8 cellular contexts compared by ENCODE assay signal in the genomic region with DNA sequence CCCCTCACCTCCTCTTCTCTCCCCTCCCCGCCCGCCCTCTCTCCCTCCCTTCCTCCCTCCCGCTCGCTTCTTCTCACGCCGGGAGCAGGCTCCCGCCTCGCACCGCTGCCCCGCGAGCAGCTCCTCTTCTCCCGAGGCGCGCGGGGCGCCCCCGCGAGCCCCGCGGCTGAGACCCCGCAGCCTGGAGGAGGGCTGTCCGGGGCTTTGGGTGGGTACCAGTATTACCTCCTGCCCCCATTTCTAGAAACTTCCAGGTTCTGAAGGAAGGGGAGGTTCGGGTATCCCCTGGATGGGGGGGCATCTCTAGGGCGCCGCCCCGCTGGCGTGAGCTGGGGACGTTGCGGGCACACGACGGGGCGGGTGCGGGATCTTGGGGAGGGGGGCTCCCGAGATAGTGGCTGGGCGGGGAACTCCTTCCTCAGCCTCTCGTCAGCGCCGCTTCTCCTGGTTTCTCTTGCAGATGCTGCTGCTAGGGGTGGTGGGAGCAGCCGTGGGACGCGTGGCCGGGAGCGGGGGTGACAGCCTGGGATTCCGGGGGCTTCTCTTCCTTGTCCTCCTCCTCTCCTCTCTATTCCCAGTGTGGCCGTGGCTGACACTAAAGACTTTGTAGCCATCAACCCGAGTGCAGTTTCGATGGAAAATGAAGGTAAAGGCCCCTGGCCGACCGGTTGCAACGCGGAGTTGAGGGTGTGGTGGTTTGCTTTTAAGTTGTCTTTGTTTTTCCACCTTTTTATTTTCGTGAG. TPM values are rescaled to one million over a fixed set of nuclear protein-coding genes. Genes with fewer than 3 reads are reported as not detected.
DNase-seq lines count a peak whose midpoint lies in the region; ATAC-seq and TF ChIP-seq lines count a peak whose summit lies in the region.

No MANE protein-coding gene starts in this region.

- H3K9ac ChIP-seq in HUES64 (ENCODE audit: low read depth, low read length) (peak overlapping the region; percentile 78), colonic mucosa (ENCODE audit: low read depth in 2 of 2, low read length in 2 of 2) (peak overlapping the region; percentile 83 to 97), liver (ENCODE audit: low read depth in 1 of 2, low read length in 2 of 2) (peak overlapping the region; percentile 77 to 82)

- POLR2A ChIA-PET in WTC11 (lab: Charles Lee): interaction anchor here (0.5 to 2.6 kb wide), 9 partner anchors 25 to 487 kb away, joined by 3 to 14 read pairs (median 4); partner anchors contain the start of genes NUDT16 and PIK3R4

- peak overlapping the region; percentile 82 for H3K27ac ChIP-seq in HUES64 (ENCODE audit: low read depth, low read length)
- H3K27ac ChIP-seq in colonic mucosa: peak overlapping the region; percentile 96
- peak overlapping the region; percentile 80 to 92 for H3K27ac ChIP-seq in liver (ENCODE audit: low read depth in 1 of 2, low read length in 2 of 2)

- H3K4me3 ChIP-seq in HUES64 (ENCODE audit: low read length) (peak overlapping the region; percentile 88), colonic mucosa (peak overlapping the region; percentile 83), liver (ENCODE audit: low read depth in 1 of 3, low read length in 3 of 3) (peak overlapping the region; percentile 88 to 93 (median 89))

- H3K27me3 ChIP-seq in HUES64 (ENCODE audit: insufficient read depth, low read length) (no peaks in the 10 kb centered on the region), colonic mucosa (no peaks in the 10 kb centered on the region), liver (ENCODE audit: control insufficient read depth in 4 of 4, insufficient read depth in 4 of 4, low read length in 3 of 4) (no peaks in the 10 kb centered on the region)

- H3K9me3 Mint-ChIP-seq in WTC11: no peaks in the 10 kb centered on the region

- TF ChIP-seq CTCF in WTC11 (IDR thresholded peaks at IDR 0.05) (no peak), colonic mucosa (IDR thresholded peaks at IDR 0.05) (no peak), liver (IDR thresholded peaks at IDR 0.05; ENCODE audit: low read depth, low read length, missing input control) (no peak)

- H3K4me3 Mint-ChIP-seq in WTC11: peak overlapping the region; percentile 87

- H3K4me1 Mint-ChIP-seq in WTC11: peaks cover 51% of the 10 kb centered on the region

- H3K4me1 ChIP-seq in HUES64 (ENCODE audit: insufficient read depth, low read length) (peaks cover 39% of the 10 kb centered on the region), colonic mucosa (no peaks in the 10 kb centered on the region), liver (ENCODE audit: control insufficient read depth in 4 of 4, insufficient read depth in 4 of 4, low read length in 3 of 4) (peaks cover 0 to 16% (median 11%) of the 10 kb centered on the region in 4 donors)

- peak; percentile 19 for DNase-seq in COLO829 (ENCODE audit: low spot score)
- DNase-seq in WTC11 (ENCODE audit: low spot score): peak; percentile 50
- peak; percentile 56 for DNase-seq in colonic mucosa
- DNase-seq in stimulated activated CD4-positive, alpha-beta T cell treated with anti-CD3 and anti-CD28 coated beads, Interleukin-4, amount 100 ng/mL, for 24 hours: peak; percentile 33
- no peak for DNase-seq in GF-D8 (lab: John Stamatoyannopoulos, UW)

- ATAC-seq in GM19468 (IDR thresholded peaks at IDR 0.05; ENCODE audit: extremely low read depth, unreplicated experiment): peak; percentile 3
- ATAC-seq in WTC11: peak; percentile 16

- H3K36me3 ChIP-seq in HUES64 (ENCODE audit: insufficient read depth, low read length) (no peaks in the 10 kb centered on the region), colonic mucosa (peaks cover 5% of the 10 kb centered on the region), liver (ENCODE audit: control insufficient read depth in 4 of 4, insufficient read depth in 3 of 4, low read depth in 1 of 4, low read length in 3 of 4) (no peaks in the 10 kb centered on the region)

- intact Hi-C loops in colonic mucosa (cut with DNase I): loop anchor here (5.0 kb wide), 1 partner anchor 132 kb away; no protein-coding TSS in a partner anchor

- no peaks in the 10 kb centered on the region for H3K9me3 ChIP-seq in HUES64 (ENCODE audit: insufficient read depth, low read depth, low read length)
- H3K9me3 ChIP-seq in colonic mucosa: no peaks in the 10 kb centered on the region
- H3K9me3 ChIP-seq in liver (ENCODE audit: control insufficient read depth in 4 of 4, low read length in 3 of 4): no peaks in the 10 kb centered on the region

- under 1% methylated on average over 49 of the region's 52 CpGs for WGBS in HUES64
- WGBS in liver: under 1% methylated on average over 52 of the region's 52 CpGs

- TF ChIP-seq RAD21 in liver (IDR thresholded peaks at IDR 0.05): no peak

- H3K27me3 Mint-ChIP-seq in WTC11 (ENCODE audit: low read depth): no peaks in the 10 kb centered on the region

- CTCF ChIA-PET in WTC11 (lab: Charles Lee): interaction anchor here (0.6 to 3.2 kb wide), 20 partner anchors 11 to 618 kb away, joined by 3 to 36 read pairs (median 5); partner anchors contain the start of gene PIK3R4

- H3K36me3 Mint-ChIP-seq in WTC11: no peaks in the 10 kb centered on the region

- peak overlapping the region; percentile 39 for H3K27ac Mint-ChIP-seq in WTC11

TF ChIP-seq in WTC11, 78 proteins besides CTCF, POLR2A, EP300 and RAD21 (continues in another document):
- TF ChIP-seq, protein P1, sequence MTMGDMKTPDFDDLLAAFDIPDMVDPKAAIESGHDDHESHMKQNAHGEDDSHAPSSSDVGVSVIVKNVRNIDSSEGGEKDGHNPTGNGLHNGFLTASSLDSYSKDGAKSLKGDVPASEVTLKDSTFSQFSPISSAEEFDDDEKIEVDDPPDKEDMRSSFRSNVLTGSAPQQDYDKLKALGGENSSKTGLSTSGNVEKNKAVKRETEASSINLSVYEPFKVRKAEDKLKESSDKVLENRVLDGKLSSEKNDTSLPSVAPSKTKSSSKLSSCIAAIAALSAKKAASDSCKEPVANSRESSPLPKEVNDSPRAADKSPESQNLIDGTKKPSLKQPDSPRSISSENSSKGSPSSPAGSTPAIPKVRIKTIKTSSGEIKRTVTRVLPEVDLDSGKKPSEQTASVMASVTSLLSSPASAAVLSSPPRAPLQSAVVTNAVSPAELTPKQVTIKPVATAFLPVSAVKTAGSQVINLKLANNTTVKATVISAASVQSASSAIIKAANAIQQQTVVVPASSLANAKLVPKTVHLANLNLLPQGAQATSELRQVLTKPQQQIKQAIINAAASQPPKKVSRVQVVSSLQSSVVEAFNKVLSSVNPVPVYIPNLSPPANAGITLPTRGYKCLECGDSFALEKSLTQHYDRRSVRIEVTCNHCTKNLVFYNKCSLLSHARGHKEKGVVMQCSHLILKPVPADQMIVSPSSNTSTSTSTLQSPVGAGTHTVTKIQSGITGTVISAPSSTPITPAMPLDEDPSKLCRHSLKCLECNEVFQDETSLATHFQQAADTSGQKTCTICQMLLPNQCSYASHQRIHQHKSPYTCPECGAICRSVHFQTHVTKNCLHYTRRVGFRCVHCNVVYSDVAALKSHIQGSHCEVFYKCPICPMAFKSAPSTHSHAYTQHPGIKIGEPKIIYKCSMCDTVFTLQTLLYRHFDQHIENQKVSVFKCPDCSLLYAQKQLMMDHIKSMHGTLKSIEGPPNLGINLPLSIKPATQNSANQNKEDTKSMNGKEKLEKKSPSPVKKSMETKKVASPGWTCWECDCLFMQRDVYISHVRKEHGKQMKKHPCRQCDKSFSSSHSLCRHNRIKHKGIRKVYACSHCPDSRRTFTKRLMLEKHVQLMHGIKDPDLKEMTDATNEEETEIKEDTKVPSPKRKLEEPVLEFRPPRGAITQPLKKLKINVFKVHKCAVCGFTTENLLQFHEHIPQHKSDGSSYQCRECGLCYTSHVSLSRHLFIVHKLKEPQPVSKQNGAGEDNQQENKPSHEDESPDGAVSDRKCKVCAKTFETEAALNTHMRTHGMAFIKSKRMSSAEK (CRISPR knock-in tag; IDR thresholded peaks at IDR 0.05; ENCODE audit: borderline replicate concordance): no peak
- no peak for TF ChIP-seq FOXJ3 (CRISPR knock-in tag; IDR thresholded peaks at IDR 0.05; ENCODE audit: borderline replicate concordance)

TF ChIP-seq in liver, 16 proteins besides CTCF, POLR2A, EP300 and RAD21 (continues in another document):
- TF ChIP-seq JUND (IDR thresholded peaks at IDR 0.05) (no peak), HNF4G (IDR thresholded peaks at IDR 0.05) (no peak), FOXA1 (IDR thresholded peaks at IDR 0.05) (no peak), HNF4A (conservative IDR thresholded peaks at IDR 0.05) (no peak), YY1 (IDR thresholded peaks at IDR 0.05) (no peak), NR2F2 (IDR thresholded peaks at IDR 0.05) (no peak), TAF1 (conservative IDR thresholded peaks at IDR 0.05) (no peak), ATF3 (IDR thresholded peaks at IDR 0.05) (no peak), REST (IDR thresholded peaks at IDR 0.05) (no peak)

RNA-seq across cellular contexts. Expression of gene ATP2C1, which starts 0.4 kb away (rescaled TPM):
- 40.7 TPM for polyA plus RNA-seq in HUES64 (2013, experiment 1 of 2)
- polyA plus RNA-seq in HUES64 (2013, experiment 2 of 2): 45.8 TPM
- total RNA-seq in WTC11 (2021): 62.5 to 68.4 TPM (median 67.0 TPM) in 3 replicates
- 10 to 100 TPM; 66.9 to 67.7 TPM for total RNA-seq in colonic mucosa
- 10 to 100 TPM; 32.1 to 45.1 TPM for total RNA-seq in liver
- 10 to 100 TPM; 10.5 to 18.2 TPM for polyA plus RNA-seq in liver
